1 cellular context compared by ENCODE assay signal in genomic region chr2:76316691-76317090, GRCh38.
TF ChIP-seq lines count a peak whose summit lies in the region.

No MANE protein-coding gene starts in this region.

TF ChIP-seq in GM23338, 12 proteins besides CTCF, POLR2A, EP300 and RAD21 (continued from another document):
- no peak for TF ChIP-seq REST (IDR thresholded peaks at IDR 0.05; ENCODE audit: unreplicated experiment)
- TF ChIP-seq EZH2 (IDR thresholded peaks at IDR 0.05; ENCODE audit: low read depth, unreplicated experiment): no peak
- no peak for TF ChIP-seq NANOG (IDR thresholded peaks at IDR 0.05; ENCODE audit: borderline replicate concordance)
- TF ChIP-seq STAT1 (IDR thresholded peaks at IDR 0.05; ENCODE audit: unreplicated experiment): no peak
- no peak for TF ChIP-seq ETS1 (IDR thresholded peaks at IDR 0.05)
- no peak for TF ChIP-seq ZNF114 (CRISPR knock-in tag; IDR thresholded peaks at IDR 0.05)
- no peak for TF ChIP-seq POLR2AphosphoS5 (IDR thresholded peaks at IDR 0.05; ENCODE audit: low read depth)
